21 cellular contexts compared by ENCODE assay signal in genomic region chr12:94020335-94020734, GRCh38.
DNase-seq lines count a peak whose midpoint lies in the region; ATAC-seq and TF ChIP-seq lines count a peak whose summit lies in the region.
"Had no signal": no experiment of that assay in that cellular context is flagged by ENCODE, and none has a peak within 500 bp of the region (broad histone marks: within the 10 kb centered on the region; RNA-seq: fewer than 3 reads in every experiment).

No MANE protein-coding gene starts in this region.

- H3K36me3 Mint-ChIP-seq in activated naive CD8-positive, alpha-beta T cell treated with anti-CD3 and anti-CD28 coated beads, Interleukin-2, amount 50 U/mL, for 24 hours (ENCODE audit: low read depth): peaks cover 13% of the 10 kb centered on the region

- H3K36me3 ChIP-seq in GM23248 (ENCODE audit: low read depth): no peaks in the 10 kb centered on the region
- no peaks in the 10 kb centered on the region for H3K36me3 ChIP-seq in thyroid gland
- H3K36me3 ChIP-seq: HAP-1 had no signal

- H3F3A ChIP-seq in GM23248 (ENCODE audit: insufficient read depth): no peaks in the 10 kb centered on the region

- H3K4me2 ChIP-seq in GM23248 (ENCODE audit: unreplicated experiment): no peak overlapping the region
- H3K4me2 ChIP-seq: SK-N-SH had no signal

- H3K27me3 ChIP-seq in GM23248 (replicated peaks; ENCODE audit: insufficient read depth): no peaks in the 10 kb centered on the region
- no peaks in the 10 kb centered on the region for H3K27me3 ChIP-seq in thyroid gland

- no peak overlapping the region for H2AFZ ChIP-seq in GM23248

- H3K9ac ChIP-seq in GM23248: no peak overlapping the region
- H3K9ac ChIP-seq: SK-N-SH had no signal

- TF ChIP-seq CTCF in fibroblast of pulmonary artery (IDR thresholded peaks at IDR 0.05; ENCODE audit: low read length, missing control alignments) (no peak), thyroid gland (IDR thresholded peaks at IDR 0.05) (no peak)

- H3K4me1 Mint-ChIP-seq in activated naive CD8-positive, alpha-beta T cell treated with anti-CD3 and anti-CD28 coated beads, Interleukin-2, amount 50 U/mL, for 24 hours: no peaks in the 10 kb centered on the region

- no peak overlapping the region for H3K4me3 Mint-ChIP-seq in activated naive CD8-positive, alpha-beta T cell treated with anti-CD3 and anti-CD28 coated beads, Interleukin-2, amount 50 U/mL, for 24 hours
- H3K4me3 Mint-ChIP-seq: CD4-positive, alpha-beta T cell had no signal

- H3K79me2 ChIP-seq in GM23248 (ENCODE audit: insufficient read depth): no peaks in the 10 kb centered on the region

- H3K9me3 ChIP-seq in GM23248 (ENCODE audit: low read depth) (no peaks in the 10 kb centered on the region), thyroid gland (no peaks in the 10 kb centered on the region)
- H3K9me3 ChIP-seq: SK-N-SH had no signal

- intact Hi-C loops in thyroid gland (cut with DNase I): no loop called here

- no peaks in the 10 kb centered on the region for H3K4me1 ChIP-seq in GM23248 (ENCODE audit: insufficient read depth)
- H3K4me1 ChIP-seq in thyroid gland: no peaks in the 10 kb centered on the region
- H3K4me1 ChIP-seq: HAP-1 had no signal

- 5 to 10% methylated on average over 1 of the region's 1 CpG for WGBS in GM23248 (ENCODE audit: low coverage in 1 of 2, low lambda C conversion rate in 2 of 2, missing lambda C conversion rate in 2 of 2), 2 experiments
- WGBS in thyroid gland, 2 donors: 67 to 70% methylated on average over 1 of the region's 1 CpG

- no peaks in the 10 kb centered on the region for H4K20me1 ChIP-seq in GM23248 (ENCODE audit: insufficient read depth)

- no peaks in the 10 kb centered on the region for H3K9me2 ChIP-seq in GM23248 (ENCODE audit: insufficient read depth)
- H3K9me2 ChIP-seq: SK-N-SH had no signal

- DNase-seq in NCI-H524 (lab: John Stamatoyannopoulos, UW) (peak; percentile 23 to 58), NCI-H524 treated with DMSO at 0.1 percent for 48 hours (lab: John Stamatoyannopoulos, UW) (no peak), GM23248 (peak; percentile 48), NCI-H446 treated with DMSO at 0.1 percent for 48 hours (lab: John Stamatoyannopoulos, UW) (peak; percentile 11), fibroblast of pulmonary artery (ENCODE audit: low read depth) (peak; percentile 4), NCI-H774 (lab: John Stamatoyannopoulos, UW) (no peak), thyroid gland (no peak)
- no peak for DNase-seq in activated naive CD8-positive, alpha-beta T cell treated with anti-CD3 and anti-CD28 coated beads, Interleukin-2, amount 50 U/mL, for 24 hours
- DNase-seq: 8988T; CD4-positive, alpha-beta T cell; GDM1; IMR-90; Karpas-422; MM.1S; NCI-H1105; NCI-H2107; OCI-M1; SHP77 treated with DMSO at 0.1 percent for 48 hours; SK-N-SH had no signal

- in situ Hi-C loops in GM23248 (cut with MboI): no loop called here

- H3K27ac ChIP-seq in GM23248 (no peak overlapping the region), thyroid gland (no peak overlapping the region)
- H3K27ac ChIP-seq: HL-60 had no signal

- no peak for TF ChIP-seq POLR2A in thyroid gland (IDR thresholded peaks at IDR 0.05)

- H3K4me3 ChIP-seq in GM23248 (no peak overlapping the region), fibroblast of pulmonary artery (replicated peaks; ENCODE audit: low read depth, low read length) (no peak overlapping the region), thyroid gland (replicated peaks in 1 of 3) (no peak overlapping the region)
- H3K4me3 ChIP-seq: HAP-1 had no signal

- ATAC-seq in activated naive CD8-positive, alpha-beta T cell treated with anti-CD3 and anti-CD28 coated beads, Interleukin-2, amount 50 U/mL, for 24 hours: no peak

- no peaks in the 10 kb centered on the region for H3K27me3 Mint-ChIP-seq in activated naive CD8-positive, alpha-beta T cell treated with anti-CD3 and anti-CD28 coated beads, Interleukin-2, amount 50 U/mL, for 24 hours
- H3K27me3 Mint-ChIP-seq: CD4-positive, alpha-beta T cell had no signal

- no peak overlapping the region for H3K27ac Mint-ChIP-seq in activated naive CD8-positive, alpha-beta T cell treated with anti-CD3 and anti-CD28 coated beads, Interleukin-2, amount 50 U/mL, for 24 hours
- H3K27ac Mint-ChIP-seq: CD4-positive, alpha-beta T cell had no signal

- H3K9me3 Mint-ChIP-seq in activated naive CD8-positive, alpha-beta T cell treated with anti-CD3 and anti-CD28 coated beads, Interleukin-2, amount 50 U/mL, for 24 hours: peaks cover 47% of the 10 kb centered on the region

Comparison
In these comparisons a context has a peak if more than half of its experiments do, and no peak if none do; other contexts are left out.
1. DNase-seq: peak in NCI-H524 (2 of 2), GM23248 (single experiment), NCI-H446 treated with DMSO at 0.1 percent for 48 hours (single experiment) and fibroblast of pulmonary artery (single experiment); none in NCI-H524 treated with DMSO at 0.1 percent for 48 hours (single experiment), NCI-H774 (single experiment), activated naive CD8-positive, alpha-beta T cell treated with anti-CD3 and anti-CD28 coated beads, Interleukin-2, amount 50 U/mL, for 24 hours (single experiment) and thyroid gland (0 of 2).